In genomic region chr4:40419231-40419912, GRCh38 we compare ENCODE assay signal across 17 cellular contexts.
"Had no signal": no experiment of that assay in that cellular context is flagged by ENCODE, and none has a peak within 500 bp of the region (broad histone marks: within the 10 kb centered on the region; RNA-seq: fewer than 3 reads in every experiment).

No MANE protein-coding gene starts in this region.

- H3K4me1 ChIP-seq: breast epithelium, prostate gland had no signal

- H3K4me3 ChIP-seq: breast epithelium, dorsolateral prefrontal cortex, esophagus squamous epithelium, prostate gland, SK-N-MC had no signal

- H3K36me3 ChIP-seq: breast epithelium, prostate gland had no signal

- H3K27me3 ChIP-seq: breast epithelium, esophagus squamous epithelium had no signal

- H3K27ac ChIP-seq: breast epithelium, dorsolateral prefrontal cortex, prostate gland, SK-N-MC had no signal

- H3K9me3 ChIP-seq: breast epithelium, esophagus squamous epithelium, prostate gland had no signal

- ATAC-seq: left ventricle myocardium superior, natural killer cell, sciatic nerve had no signal

- DNase-seq: activated CD4-positive, alpha-beta T cell treated with anti-CD3 and anti-CD28 coated beads, Interleukin-2, amount 50 U/mL, for 4 hours; activated T-cell treated with anti-CD3 and anti-CD28 coated beads, Interleukin-2, amount 50 U/mL, for 1 hour; anterior cingulate cortex; dorsolateral prefrontal cortex; esophagus squamous epithelium; foreskin fibroblast; glutamatergic neuron; left ventricle myocardium superior; midbrain; natural killer cell; nucleus accumbens; stimulated activated CD4-positive, alpha-beta T cell treated with anti-CD3 and anti-CD28 coated beads, Interleukin-2, amount 100 ng/mL, for 24 hours; stimulated activated naive CD4-positive, alpha-beta T cell had no signal
